Comparison of ENCODE assay signal across 9 cellular contexts in the genomic region with DNA sequence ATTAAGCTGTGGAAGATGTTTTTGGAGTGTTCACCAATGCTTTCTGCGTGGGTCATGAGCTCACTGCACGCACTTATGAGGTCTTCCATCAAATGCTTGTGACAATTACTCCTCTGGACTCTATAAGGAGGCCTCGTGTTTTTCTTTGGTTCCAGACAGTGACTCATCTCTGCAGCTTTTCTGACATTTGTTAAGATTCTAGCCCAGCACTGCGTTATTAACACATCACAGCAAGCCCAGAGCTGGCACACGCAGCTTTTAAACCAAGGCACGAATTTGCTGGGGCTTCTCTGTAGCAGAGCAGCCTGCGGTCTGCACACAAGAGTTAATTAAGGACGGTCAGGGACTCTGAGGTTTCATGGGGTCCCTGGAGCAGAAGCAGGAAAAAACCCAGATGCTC. TPM values are rescaled to one million over a fixed set of nuclear protein-coding genes. Genes with fewer than 3 reads are reported as not detected.
DNase-seq lines count a peak whose midpoint lies in the region; ATAC-seq and TF ChIP-seq lines count a peak whose summit lies in the region.
"Had no signal": no experiment of that assay in that cellular context is flagged by ENCODE, and none has a peak within 500 bp of the region (broad histone marks: within the 10 kb centered on the region; RNA-seq: fewer than 3 reads in every experiment).

No MANE protein-coding gene starts in this region.

- intact Hi-C loops in PC-3 (cut with micrococcal nuclease) (no loop called here), posterior vena cava (cut with DNase I) (no loop called here), ascending aorta (cut with DNase I) (no loop called here)

- TF ChIP-seq CTCF in PC-3 (conservative IDR thresholded peaks at IDR 0.05; ENCODE audit: low read depth, low read length) (no peak), fibroblast of villous mesenchyme (IDR thresholded peaks at IDR 0.05; ENCODE audit: insufficient read depth, low read depth, low read length) (no peak), ascending aorta (IDR thresholded peaks at IDR 0.05) (no peak)

- H3K4me1 ChIP-seq in PC-3 (ENCODE audit: insufficient read depth, low read length) (no peaks in the 10 kb centered on the region), ascending aorta (no peaks in the 10 kb centered on the region)

- H3K36me3 ChIP-seq in PC-3 (ENCODE audit: low read depth, low read length) (no peaks in the 10 kb centered on the region), ascending aorta (no peaks in the 10 kb centered on the region)

- no TSS peak for BruUV-seq in PC-3 (replicated peaks; lab: Mats Ljungman, UMichigan)

- H4K20me1 ChIP-seq in PC-3 (ENCODE audit: low read length) = no peaks in the 10 kb centered on the region

- H3K27ac ChIP-seq in PC-3 (ENCODE audit: low read length) = no peak overlapping the region
- H3K27ac ChIP-seq in ascending aorta = no peak overlapping the region

- H3K9me2 ChIP-seq in PC-3 (replicated peaks; ENCODE audit: low read length) = no peaks in the 10 kb centered on the region

- DNase-seq in GM03348 (ENCODE audit: low spot score) (peak; percentile 79), PC-3 (no peak), fibroblast of villous mesenchyme (ENCODE audit: low read depth) (peak; percentile 90), posterior vena cava (ENCODE audit: low spot score) (peak; percentile 59), COR-L47 (lab: John Stamatoyannopoulos, UW) (no peak), ascending aorta (ENCODE audit: low spot score in 2 of 2) (no peak)

- no peaks in the 10 kb centered on the region for H3K79me2 ChIP-seq in PC-3 (ENCODE audit: low read length)

- no peaks in the 10 kb centered on the region for H3F3A ChIP-seq in PC-3 (ENCODE audit: low read length, unreplicated experiment)

- POLR2A ChIA-PET in PC-3 (lab: Charles Lee; ENCODE audit: unreplicated experiment) = no interaction called here

- H3K9me3 ChIP-seq in PC-3 (ENCODE audit: low read length) = no peaks in the 10 kb centered on the region
- H3K9me3 ChIP-seq in ascending aorta = no peaks in the 10 kb centered on the region

- no peak overlapping the region for H3K4me3 ChIP-seq in PC-3 (ENCODE audit: low read length)
- no peak overlapping the region for H3K4me3 ChIP-seq in fibroblast of villous mesenchyme (ENCODE audit: low read depth, low read length)
- no peak overlapping the region for H3K4me3 ChIP-seq in ascending aorta

- H3K4me2 ChIP-seq in PC-3 (ENCODE audit: low read length) = no peak overlapping the region

- H3K9ac ChIP-seq in PC-3 (ENCODE audit: low read length) = no peak overlapping the region

- no peaks in the 10 kb centered on the region for H3K27me3 ChIP-seq in PC-3 (ENCODE audit: low read length)
- H3K27me3 ChIP-seq in ascending aorta = no peaks in the 10 kb centered on the region

- ATAC-seq in PC-3 (peak; percentile 40; the same call in 1 of the 2 replicates), GM21619 (IDR thresholded peaks at IDR 0.05; ENCODE audit: unreplicated experiment) (no peak), HG03521 (IDR thresholded peaks at IDR 0.05; ENCODE audit: unreplicated experiment) (no peak)
- ATAC-seq: activated naive CD4-positive, alpha-beta T cell treated with anti-CD3 and anti-CD28 coated beads, Interleukin-2, amount 50 U/mL, for 72 hours had no signal

- CTCF ChIA-PET in PC-3 (lab: Charles Lee) = no interaction called here

- no peak overlapping the region for H2AFZ ChIP-seq in PC-3 (ENCODE audit: low read length)

RNA-seq across cellular contexts. Expression of gene MEG3, which starts 16.9 kb away (rescaled TPM):
- not detected in 2 replicates for total RNA-seq in PC-3 (2014; rRNA removed)
- total RNA-seq in fibroblast of villous mesenchyme = 120 and 187 TPM in 2 replicates
- total RNA-seq in posterior vena cava = 10 to 100 TPM; 56.2 to 99.4 TPM
- total RNA-seq in ascending aorta = 105 TPM
- total RNA-seq: activated naive CD4-positive, alpha-beta T cell treated with anti-CD3 and anti-CD28 coated beads, Interleukin-2, amount 50 U/mL, for 72 hours had no signal

Comparison
In these comparisons a context has a peak if more than half of its experiments do, and no peak if none do; other contexts are left out.
1. DNase-seq: peak in GM03348 (single experiment), fibroblast of villous mesenchyme (single experiment) and posterior vena cava (single experiment); none in PC-3 (single experiment), COR-L47 (single experiment) and ascending aorta (0 of 2).
2. RNA of gene MEG3, which starts 16.9 kb away (total RNA-seq): 120 to 187 TPM in fibroblast of villous mesenchyme, 105 TPM in ascending aorta (single experiment) and 56.2 to 99.4 TPM in posterior vena cava; not detected in PC-3; every median in the first group is over 10 times any median in the second.